In genomic region chr12:58416211-58416610, GRCh38 we compare ENCODE assay signal across 12 cellular contexts.
DNase-seq lines count a peak whose midpoint lies in the region; ATAC-seq and TF ChIP-seq lines count a peak whose summit lies in the region.
"Had no signal": no experiment of that assay in that cellular context is flagged by ENCODE, and none has a peak within 500 bp of the region (broad histone marks: within the 10 kb centered on the region; RNA-seq: fewer than 3 reads in every experiment).

No MANE protein-coding gene starts in this region.

- peaks cover 4 to 7% of the 10 kb centered on the region in 2 donors for H3K4me1 ChIP-seq in neuronal stem cell (ENCODE audit: control insufficient read depth in 2 of 2, insufficient read depth in 1 of 2, low read depth in 1 of 2, low read length in 2 of 2)

- no peaks in the 10 kb centered on the region for H3K79me1 ChIP-seq in neuronal stem cell (ENCODE audit: low read depth, low read length)

- H3K4ac ChIP-seq in neuronal stem cell (ENCODE audit: low read length), result no peak overlapping the region

- H3K9me3 Mint-ChIP-seq in activated CD4-positive, alpha-beta T cell treated with anti-CD3 and anti-CD28 coated beads, Interleukin-2, amount 10 ng/mL, durations not matched to agents 7 days and 5 days, result no peaks in the 10 kb centered on the region
- H3K9me3 Mint-ChIP-seq: central memory CD8-positive, alpha-beta T cell had no signal

- no peaks in the 10 kb centered on the region for H3K27me3 ChIP-seq in neuronal stem cell (ENCODE audit: control insufficient read depth in 3 of 3, insufficient read depth in 3 of 3, low read depth in 1 of 3, low read length in 3 of 3)

- H3K4me3 ChIP-seq in choroid plexus epithelial cell (ENCODE audit: low read depth, low read length) (no peak overlapping the region), neuronal stem cell (ENCODE audit: low read length in 2 of 2) (no peak overlapping the region)

- no peak overlapping the region for H3K23ac ChIP-seq in neuronal stem cell (ENCODE audit: low read depth, low read length, poor library complexity)

- no peak overlapping the region for H4K91ac ChIP-seq in neuronal stem cell (ENCODE audit: low read depth, low read length, poor library complexity)

- H3K14ac ChIP-seq in neuronal stem cell (ENCODE audit: low read length), result no peak overlapping the region

- CTCF ChIA-PET in activated CD4-positive, alpha-beta T cell treated with anti-CD3 and anti-CD28 coated beads, Interleukin-2, amount 10 ng/mL, durations not matched to agents 7 days and 5 days (lab: Charles Lee), result no interaction called here

- H3K9me3 ChIP-seq in neuronal stem cell (replicated peaks in 1 of 2; ENCODE audit: control insufficient read depth in 2 of 2, insufficient read depth in 1 of 2, low read depth in 1 of 2, low read length in 2 of 2), result peaks cover 0 to under 1% of the 10 kb centered on the region in 2 donors

- ATAC-seq in HG03280 (IDR thresholded peaks at IDR 0.05; ENCODE audit: unreplicated experiment), result no peak

- no peaks in the 10 kb centered on the region for H3K4me1 Mint-ChIP-seq in activated CD4-positive, alpha-beta T cell treated with anti-CD3 and anti-CD28 coated beads, Interleukin-2, amount 10 ng/mL, durations not matched to agents 7 days and 5 days
- H3K4me1 Mint-ChIP-seq: central memory CD8-positive, alpha-beta T cell had no signal

- H3K27ac Mint-ChIP-seq in activated CD4-positive, alpha-beta T cell treated with anti-CD3 and anti-CD28 coated beads, Interleukin-2, amount 10 ng/mL, durations not matched to agents 7 days and 5 days, result no peak overlapping the region

- H3K36me3 ChIP-seq in neuronal stem cell (replicated peaks in 1 of 2; ENCODE audit: control insufficient read depth in 2 of 2, insufficient read depth in 2 of 2, low read length in 2 of 2), result no peaks in the 10 kb centered on the region

- peaks cover 17% of the 10 kb centered on the region for H3K27me3 Mint-ChIP-seq in activated CD4-positive, alpha-beta T cell treated with anti-CD3 and anti-CD28 coated beads, Interleukin-2, amount 10 ng/mL, durations not matched to agents 7 days and 5 days
- H3K27me3 Mint-ChIP-seq: central memory CD8-positive, alpha-beta T cell had no signal

- no peak overlapping the region for H2BK120ac ChIP-seq in neuronal stem cell (ENCODE audit: low read depth, low read length)

- DNase-seq in Daoy (ENCODE audit: low read depth), result peak; percentile 32
- DNase-seq in M059J (ENCODE audit: low read depth), result peak; percentile 91
- DNase-seq in choroid plexus epithelial cell (ENCODE audit: low read depth), result peak; percentile 91
- DNase-seq in neuronal stem cell (ENCODE audit: low spot score), result no peak
- no peak for DNase-seq in mucosa of gallbladder (ENCODE audit: low spot score)
- no peak for DNase-seq in activated CD4-positive, alpha-beta T cell treated with anti-CD3 and anti-CD28 coated beads, Interleukin-2, amount 10 ng/mL, durations not matched to agents 7 days and 5 days
- DNase-seq in NCI-H2029 (lab: John Stamatoyannopoulos, UW), result no peak
- DNase-seq: GDM1; hypothalamus; stimulated activated naive CD4-positive, alpha-beta T cell treated with Interleukin-2 at 50 U/mL for 16 hours had no signal

- no CpG with 5 or more reads among the region's 2 CpGs for WGBS in neuronal stem cell (ENCODE audit: extremely low coverage in 2 of 2, insufficient read length in 2 of 2, insufficient replicate concordance in 1 of 2), 2 donors

- TF ChIP-seq CTCF in choroid plexus epithelial cell (conservative IDR thresholded peaks at IDR 0.05; ENCODE audit: low read depth, low read length), result peak; percentile 63

- H3K27ac ChIP-seq in neuronal stem cell (replicated peaks; ENCODE audit: low read length), result no peak overlapping the region

- H2BK12ac ChIP-seq in neuronal stem cell (ENCODE audit: low read length), result no peak overlapping the region

- H3K4me2 ChIP-seq in neuronal stem cell (ENCODE audit: insufficient read depth, low read length, poor library complexity, severe bottlenecking), result no peak overlapping the region

- no peak overlapping the region for H4K8ac ChIP-seq in neuronal stem cell (ENCODE audit: low read depth, low read length)

- no peak overlapping the region for H2BK15ac ChIP-seq in neuronal stem cell (ENCODE audit: low read length)

- no peak overlapping the region for H3K18ac ChIP-seq in neuronal stem cell (ENCODE audit: low read length)

- H3K36me3 Mint-ChIP-seq in activated CD4-positive, alpha-beta T cell treated with anti-CD3 and anti-CD28 coated beads, Interleukin-2, amount 10 ng/mL, durations not matched to agents 7 days and 5 days (ENCODE audit: low read depth), result no peaks in the 10 kb centered on the region

- POLR2A ChIA-PET in activated CD4-positive, alpha-beta T cell treated with anti-CD3 and anti-CD28 coated beads, Interleukin-2, amount 10 ng/mL, durations not matched to agents 7 days and 5 days (lab: Charles Lee), result no interaction called here

- no peak overlapping the region for H3K9ac ChIP-seq in neuronal stem cell (ENCODE audit: low read depth, low read length, poor library complexity)

- no peak overlapping the region for H2AK5ac ChIP-seq in neuronal stem cell (ENCODE audit: low read depth, low read length)

- H2BK5ac ChIP-seq in neuronal stem cell (ENCODE audit: low read length), result no peak overlapping the region

- H2AFZ ChIP-seq in neuronal stem cell (ENCODE audit: low read length), result peak overlapping the region; percentile 55

- H3K4me3 Mint-ChIP-seq in activated CD4-positive, alpha-beta T cell treated with anti-CD3 and anti-CD28 coated beads, Interleukin-2, amount 10 ng/mL, durations not matched to agents 7 days and 5 days, result no peak overlapping the region
- H3K4me3 Mint-ChIP-seq: central memory CD8-positive, alpha-beta T cell had no signal

Comparison
In these comparisons a context has a peak if more than half of its experiments do, and no peak if none do; other contexts are left out.
1. DNase-seq: peak in Daoy (single experiment), M059J (single experiment) and choroid plexus epithelial cell (single experiment); none in neuronal stem cell (single experiment), mucosa of gallbladder (single experiment), activated CD4-positive, alpha-beta T cell treated with anti-CD3 and anti-CD28 coated beads, Interleukin-2, amount 10 ng/mL, durations not matched to agents 7 days and 5 days (single experiment) and NCI-H2029 (single experiment).